In genomic region chr20:57458400-57459160, GRCh38 we compare ENCODE assay signal across 14 cellular contexts.
DNase-seq lines count a peak whose midpoint lies in the region; ATAC-seq and TF ChIP-seq lines count a peak whose summit lies in the region.
"Had no signal": no experiment of that assay in that cellular context is flagged by ENCODE, and none has a peak within 500 bp of the region (broad histone marks: within the 10 kb centered on the region; RNA-seq: fewer than 3 reads in every experiment).

No MANE protein-coding gene starts in this region.

- CTCF ChIA-PET in Caco-2 (lab: Charles Lee) = no interaction called here

- H3K27me3 ChIP-seq in Caco-2 (replicated peaks; ENCODE audit: control insufficient read depth, insufficient read depth, low read length) = no peaks in the 10 kb centered on the region

- H3K4me3 ChIP-seq in fibroblast of the aortic adventitia (ENCODE audit: low read depth, low read length) (no peak overlapping the region), Caco-2 (ENCODE audit: low read depth, low read length) (no peak overlapping the region)

- no peaks in the 10 kb centered on the region for H3K36me3 ChIP-seq in Caco-2 (ENCODE audit: control insufficient read depth, insufficient read depth, low read length)

- no TSS peak for BruUV-seq in Caco-2 (replicated peaks; lab: Mats Ljungman, UMichigan)

- peak; percentile 33 for DNase-seq in AG08395 (ENCODE audit: low spot score)
- DNase-seq in NOMO-1 (lab: John Stamatoyannopoulos, UW; ENCODE audit: unreplicated experiment in 2 of 2) = peak; percentile 54 to 63
- DNase-seq in fibroblast of the aortic adventitia (ENCODE audit: low read depth) = peak; percentile 59
- DNase-seq in nephron progenitor cell = no peak
- DNase-seq in Caco-2 = no peak
- no peak for DNase-seq in NCI-H345 treated with DMSO at 0.1 percent for 48 hours (lab: John Stamatoyannopoulos, UW; ENCODE audit: unreplicated experiment)
- DNase-seq in dedifferentiated amniotic fluid mesenchymal stem cell (ENCODE audit: extremely low spot score) = no peak
- DNase-seq: activated CD8-positive, alpha-beta memory T cell treated with anti-CD3 and anti-CD28 coated beads, Interleukin-2, amount 50 U/mL, for 48 hours; immature natural killer cell; NCI-H1048; NCI-H510A; stimulated activated naive CD8-positive, alpha-beta T cell treated with anti-CD3 and anti-CD28 coated beads, Interleukin-15, amount 100 ng/mL, for 72 hours had no signal

- H3K4me1 Mint-ChIP-seq in nephron progenitor cell = peaks cover 48% of the 10 kb centered on the region
- no peaks in the 10 kb centered on the region for H3K4me1 Mint-ChIP-seq in Caco-2 (ENCODE audit: low read depth, unreplicated experiment)
- H3K4me1 Mint-ChIP-seq: stimulated activated naive CD8-positive, alpha-beta T cell treated with anti-CD3 and anti-CD28 coated beads, Interleukin-15, amount 100 ng/mL, for 72 hours had no signal

- H3K4me3 Mint-ChIP-seq in nephron progenitor cell (no peak overlapping the region), Caco-2 (ENCODE audit: unreplicated experiment) (no peak overlapping the region)
- H3K4me3 Mint-ChIP-seq: immature natural killer cell; stimulated activated naive CD8-positive, alpha-beta T cell treated with anti-CD3 and anti-CD28 coated beads, Interleukin-15, amount 100 ng/mL, for 72 hours; WTC11 had no signal

- POLR2A ChIA-PET in Caco-2 (lab: Charles Lee) = no interaction called here

- H3K27ac Mint-ChIP-seq in nephron progenitor cell = peak overlapping the region; percentile 29
- no peak overlapping the region for H3K27ac Mint-ChIP-seq in Caco-2 (ENCODE audit: unreplicated experiment)
- H3K27ac Mint-ChIP-seq: stimulated activated naive CD8-positive, alpha-beta T cell treated with anti-CD3 and anti-CD28 coated beads, Interleukin-15, amount 100 ng/mL, for 72 hours; WTC11 had no signal

- no peaks in the 10 kb centered on the region for H3K4me1 ChIP-seq in Caco-2

- intact Hi-C loops in Caco-2 (cut with micrococcal nuclease; ENCODE audit: unreplicated experiment) = no loop called here

- H3K36me3 Mint-ChIP-seq in nephron progenitor cell (ENCODE audit: low read depth) (no peaks in the 10 kb centered on the region), Caco-2 (ENCODE audit: insufficient read depth, unreplicated experiment) (no peaks in the 10 kb centered on the region)
- H3K36me3 Mint-ChIP-seq: immature natural killer cell, WTC11 had no signal

- H3K27me3 Mint-ChIP-seq in nephron progenitor cell (ENCODE audit: low read depth, poor library complexity) (peaks cover 21% of the 10 kb centered on the region), Caco-2 (ENCODE audit: insufficient read depth, unreplicated experiment) (peaks cover 3% of the 10 kb centered on the region)
- H3K27me3 Mint-ChIP-seq: stimulated activated naive CD8-positive, alpha-beta T cell treated with anti-CD3 and anti-CD28 coated beads, Interleukin-15, amount 100 ng/mL, for 72 hours had no signal

- peaks cover 11% of the 10 kb centered on the region for H3K9me3 Mint-ChIP-seq in nephron progenitor cell
- no peaks in the 10 kb centered on the region for H3K9me3 Mint-ChIP-seq in Caco-2 (ENCODE audit: unreplicated experiment)
- H3K9me3 Mint-ChIP-seq: immature natural killer cell; stimulated activated naive CD8-positive, alpha-beta T cell treated with anti-CD3 and anti-CD28 coated beads, Interleukin-15, amount 100 ng/mL, for 72 hours had no signal

- ATAC-seq in HG02759 (IDR thresholded peaks at IDR 0.05; ENCODE audit: unreplicated experiment) = no peak
- ATAC-seq: stimulated activated naive CD8-positive, alpha-beta T cell treated with anti-CD3 and anti-CD28 coated beads, Interleukin-15, amount 100 ng/mL, for 72 hours; WTC11 had no signal

- no peaks in the 10 kb centered on the region; the same call in 1 of the 2 replicates for H3K9me3 ChIP-seq in Caco-2

- TF ChIP-seq CTCF in fibroblast of the aortic adventitia (IDR thresholded peaks at IDR 0.05; ENCODE audit: insufficient read depth, low read length) (no peak), nephron progenitor cell (IDR thresholded peaks at IDR 0.05) (no peak), Caco-2 (IDR thresholded peaks at IDR 0.05; ENCODE audit: insufficient read depth in 1 of 2, low read depth in 1 of 2, low read length in 1 of 2, severe bottlenecking in 1 of 2, unreplicated experiment in 1 of 2) (no peak)

Comparison
In these comparisons a context has a peak if more than half of its experiments do, and no peak if none do; other contexts are left out.
1. DNase-seq: peak in AG08395 (single experiment), NOMO-1 (2 of 2) and fibroblast of the aortic adventitia (single experiment); none in nephron progenitor cell (single experiment), Caco-2 (0 of 2), NCI-H345 treated with DMSO at 0.1 percent for 48 hours (single experiment) and dedifferentiated amniotic fluid mesenchymal stem cell (single experiment).